ENCODE assay signal across 19 cellular contexts in genomic region chr13:72458701-72459100, GRCh38.
A peak's percentile ranks its signal among the peaks of the same experiment; 100 is the strongest.
DNase-seq lines count a peak whose midpoint lies in the region; ATAC-seq, FAIRE-seq and TF ChIP-seq lines count a peak whose summit lies in the region.
"Had no signal": no experiment of that assay in that cellular context is flagged by ENCODE, and none has a peak within 500 bp of the region (broad histone marks: within the 10 kb centered on the region; RNA-seq: fewer than 3 reads in every experiment).

No MANE protein-coding gene starts in this region.

- intact Hi-C loops in kidney (cut with DNase I) = no loop called here
- intact Hi-C loops in colonic mucosa (cut with DNase I) = no loop called here
- intact Hi-C loops in sigmoid colon (cut with DNase I) = no loop called here

- no peak for FAIRE-seq in astrocyte (lab: Jason Lieb, UNC)
- no peak for FAIRE-seq in kidney (lab: Jason Lieb, UNC)
- FAIRE-seq: colon had no signal

- no peaks in the 10 kb centered on the region for H4K20me1 ChIP-seq in astrocyte (ENCODE audit: insufficient read depth, low read length)

- no peak overlapping the region for H3K4me2 ChIP-seq in astrocyte (ENCODE audit: low read length)

- no peaks in the 10 kb centered on the region for H3K27me3 ChIP-seq in astrocyte (ENCODE audit: insufficient read depth, low read length)
- H3K27me3 ChIP-seq in kidney epithelial cell (ENCODE audit: control insufficient read depth, insufficient read depth, low read length) = no peaks in the 10 kb centered on the region
- no peaks in the 10 kb centered on the region for H3K27me3 ChIP-seq in colonic mucosa
- H3K27me3 ChIP-seq in sigmoid colon = no peaks in the 10 kb centered on the region
- H3K27me3 ChIP-seq: BE2C, stomach had no signal

- H3K9me3 ChIP-seq in astrocyte (ENCODE audit: insufficient read depth, low read depth, low read length) (no peaks in the 10 kb centered on the region), kidney (ENCODE audit: control insufficient read depth in 1 of 2, low read length in 2 of 2) (no peaks in the 10 kb centered on the region), colonic mucosa (no peaks in the 10 kb centered on the region), sigmoid colon (no peaks in the 10 kb centered on the region)
- H3K9me3 ChIP-seq: BE2C had no signal

- no peak overlapping the region for H3K9ac ChIP-seq in astrocyte (ENCODE audit: low read length)
- H3K9ac ChIP-seq in kidney (ENCODE audit: low read length in 2 of 2) = no peak overlapping the region
- no peak overlapping the region for H3K9ac ChIP-seq in colonic mucosa (ENCODE audit: low read depth in 2 of 2, low read length in 2 of 2)

- no peak overlapping the region for H2AFZ ChIP-seq in astrocyte (ENCODE audit: low read depth, low read length)

- in situ Hi-C loops in G401 (cut with HindIII; ENCODE audit: low sequenced_read_pairs) = no loop called here

- H3K27ac ChIP-seq in astrocyte (ENCODE audit: low read depth, low read length) (no peak overlapping the region), kidney (ENCODE audit: low read depth in 2 of 2, low read length in 2 of 2) (no peak overlapping the region), colonic mucosa (no peak overlapping the region), sigmoid colon (no peak overlapping the region)
- H3K27ac ChIP-seq: psoas muscle, stomach had no signal

- H3K9me3 Mint-ChIP-seq in astrocyte (ENCODE audit: unreplicated experiment) = no peaks in the 10 kb centered on the region

- no peak for TF ChIP-seq CTCF in astrocyte (IDR thresholded peaks at IDR 0.05; ENCODE audit: insufficient read depth, low read depth, low read length)
- no peak for TF ChIP-seq CTCF in kidney epithelial cell (IDR thresholded peaks at IDR 0.05; ENCODE audit: insufficient read depth, low read length, poor library complexity, severe bottlenecking)
- no peak for TF ChIP-seq CTCF in kidney (IDR thresholded peaks at IDR 0.05; ENCODE audit: borderline replicate concordance, extremely low read depth, insufficient read depth)
- no peak for TF ChIP-seq CTCF in colonic mucosa (IDR thresholded peaks at IDR 0.05)
- TF ChIP-seq CTCF in sigmoid colon (IDR thresholded peaks at IDR 0.05) = no peak

- DNase-seq in G401 (ENCODE audit: low spot score) (peak; percentile 25), astrocyte (ENCODE audit: low read depth) (peak; percentile 22), kidney epithelial cell (ENCODE audit: low read depth) (peak; percentile 16), kidney (no peak), colonic mucosa (no peak), sigmoid colon (no peak)
- DNase-seq: activated CD4-positive, alpha-beta T cell treated with anti-CD3 and anti-CD28 coated beads, Interleukin-2, amount 50 U/mL, for 1 hour; activated gamma-delta T cell treated with Interleukin-2 at 50 U/mL for 16 hours; BE2C; GDM1; GOT3; NCI-H1694 treated with DMSO at 0.1 percent for 48 hours; psoas muscle; stimulated activated CD4-positive, alpha-beta T cell treated with anti-CD3 and anti-CD28 coated beads, Interleukin-4, amount 100 ng/mL, for 1 hour; stomach had no signal

- no peaks in the 10 kb centered on the region for H3K36me3 ChIP-seq in astrocyte (ENCODE audit: insufficient read depth, low read length)
- no peaks in the 10 kb centered on the region for H3K36me3 ChIP-seq in kidney epithelial cell (ENCODE audit: control insufficient read depth, insufficient read depth, low read length)
- no peaks in the 10 kb centered on the region for H3K36me3 ChIP-seq in kidney (ENCODE audit: control insufficient read depth in 1 of 2, insufficient read depth in 2 of 2, low read length in 2 of 2)
- H3K36me3 ChIP-seq in colonic mucosa = no peaks in the 10 kb centered on the region
- no peaks in the 10 kb centered on the region for H3K36me3 ChIP-seq in sigmoid colon
- H3K36me3 ChIP-seq: BE2C, stomach had no signal

- no peaks in the 10 kb centered on the region for H3K79me2 ChIP-seq in astrocyte (ENCODE audit: insufficient read depth, low read length)

- H3K4me3 ChIP-seq in astrocyte (ENCODE audit: insufficient read depth, low read depth, low read length) = no peak overlapping the region
- no peak overlapping the region for H3K4me3 ChIP-seq in kidney epithelial cell (ENCODE audit: low read depth, low read length)
- no peak overlapping the region for H3K4me3 ChIP-seq in kidney (ENCODE audit: low read length in 2 of 2)
- no peak overlapping the region for H3K4me3 ChIP-seq in colonic mucosa
- H3K4me3 ChIP-seq in sigmoid colon = no peak overlapping the region
- H3K4me3 ChIP-seq: psoas muscle, stomach had no signal

- no peak overlapping the region for H3K4me3 Mint-ChIP-seq in astrocyte (ENCODE audit: unreplicated experiment)
- H3K4me3 Mint-ChIP-seq: mesothelial cell of epicardium had no signal

- no peak for TF ChIP-seq EP300 in sigmoid colon (IDR thresholded peaks at IDR 0.05)

- 4 to 27% methylated on average over 1 of the region's 1 CpG for WGBS in sigmoid colon, 2 donors

- no peak overlapping the region for H3K27ac Mint-ChIP-seq in astrocyte (ENCODE audit: unreplicated experiment)
- H3K27ac Mint-ChIP-seq: mesothelial cell of epicardium had no signal

- H3K4me1 ChIP-seq in astrocyte (ENCODE audit: insufficient read depth, low read length) (no peaks in the 10 kb centered on the region), kidney (ENCODE audit: control insufficient read depth in 1 of 2, insufficient read depth in 1 of 2, low read depth in 1 of 2, low read length in 2 of 2) (peaks cover 5 to 16% of the 10 kb centered on the region in 2 donors), colonic mucosa (no peaks in the 10 kb centered on the region), sigmoid colon (peaks cover 0 to 32% (median 18%) of the 10 kb centered on the region in 4 donors)
- H3K4me1 ChIP-seq: psoas muscle had no signal

- peaks cover 7% of the 10 kb centered on the region for H3K4me1 Mint-ChIP-seq in astrocyte (ENCODE audit: low read depth, unreplicated experiment)

- H3K36me3 Mint-ChIP-seq in astrocyte (ENCODE audit: low read depth, unreplicated experiment) = no peaks in the 10 kb centered on the region
- H3K36me3 Mint-ChIP-seq: mesothelial cell of epicardium had no signal

- no peak for TF ChIP-seq POLR2A in sigmoid colon (IDR thresholded peaks at IDR 0.05)

- ATAC-seq in HG03175 (IDR thresholded peaks at IDR 0.05; ENCODE audit: unreplicated experiment) (peak; percentile 60), GM19324 (IDR thresholded peaks at IDR 0.05; ENCODE audit: low FRiP score, unreplicated experiment) (no peak)
- ATAC-seq: psoas muscle had no signal

- peaks cover 6% of the 10 kb centered on the region for H3K27me3 Mint-ChIP-seq in astrocyte (ENCODE audit: low read depth, unreplicated experiment)

Comparison
In these comparisons a context has a peak if more than half of its experiments do, and no peak if none do; other contexts are left out.
1. DNase-seq: peak in G401 (single experiment), astrocyte (single experiment) and kidney epithelial cell (single experiment); none in kidney (single experiment), colonic mucosa (single experiment) and sigmoid colon (single experiment).